In the genomic region with DNA sequence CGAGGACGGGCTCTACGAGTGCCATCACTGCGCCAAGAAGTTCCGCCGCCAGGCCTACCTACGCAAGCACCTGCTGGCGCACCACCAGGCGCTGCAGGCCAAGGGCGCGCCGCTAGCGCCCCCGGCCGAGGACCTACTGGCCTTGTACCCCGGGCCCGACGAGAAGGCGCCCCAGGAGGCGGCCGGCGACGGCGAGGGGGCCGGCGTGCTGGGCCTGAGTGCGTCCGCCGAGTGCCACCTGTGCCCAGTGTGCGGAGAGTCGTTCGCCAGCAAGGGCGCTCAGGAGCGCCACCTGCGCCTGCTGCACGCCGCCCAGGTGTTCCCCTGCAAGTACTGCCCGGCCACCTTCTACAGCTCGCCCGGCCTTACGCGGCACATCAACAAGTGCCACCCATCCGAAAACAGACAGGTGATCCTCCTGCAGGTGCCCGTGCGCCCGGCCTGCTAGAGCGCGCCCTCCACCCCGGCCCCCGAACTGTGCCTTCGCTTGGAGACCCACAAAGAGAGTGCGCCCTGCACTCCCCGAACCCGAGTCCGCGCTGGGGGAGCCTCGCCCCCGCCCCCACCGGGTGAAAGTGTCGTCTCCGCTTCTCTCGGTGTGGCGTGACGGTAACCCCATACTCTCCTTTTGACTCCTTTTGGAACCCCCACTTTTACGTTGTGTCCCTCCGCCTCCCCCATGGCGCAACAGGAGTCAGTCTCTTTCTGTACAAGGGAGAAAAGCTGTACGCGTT, we compare ENCODE assay signal across 8 cellular contexts. TPM values are rescaled to one million over a fixed set of nuclear protein-coding genes. Genes with fewer than 3 reads are reported as not detected.
DNase-seq lines count a peak whose midpoint lies in the region; ATAC-seq and TF ChIP-seq lines count a peak whose summit lies in the region.
"Had no signal": no experiment of that assay in that cellular context is flagged by ENCODE, and none has a peak within 500 bp of the region (broad histone marks: within the 10 kb centered on the region; RNA-seq: fewer than 3 reads in every experiment).

No MANE protein-coding gene starts in this region.

- H3K4me3 ChIP-seq in neuron (ENCODE audit: low read length), result peak overlapping the region; percentile 59

- H3K27me3 ChIP-seq in neuron (ENCODE audit: insufficient read depth, low read length), result peaks cover 69% of the 10 kb centered on the region

- peak; percentile 26 for TF ChIP-seq CTCF in GM12873 (IDR thresholded peaks at IDR 0.05; ENCODE audit: insufficient read depth, low read depth, low read length, missing control alignments)

- peaks cover 47% of the 10 kb centered on the region for H3K4me1 ChIP-seq in neuron (ENCODE audit: insufficient read depth, low read length)

- DNase-seq in NCI-H2171 (lab: John Stamatoyannopoulos, UW), result peak; percentile 61
- DNase-seq in cerebellar cortex (ENCODE audit: low spot score), result peak; percentile 73
- DNase-seq in HCEC 1CT, result no peak
- DNase-seq in dermis blood vessel endothelial cell, result no peak

- H3K9me3 ChIP-seq in neuron (ENCODE audit: low read length), result peaks cover 4% of the 10 kb centered on the region

- H3K36me3 ChIP-seq in neuron (ENCODE audit: insufficient read depth, low read length), result no peaks in the 10 kb centered on the region

- no peak for ATAC-seq in HG02981 (IDR thresholded peaks at IDR 0.05; ENCODE audit: unreplicated experiment)

- peak overlapping the region; percentile 9 for H2AFZ ChIP-seq in neuron (ENCODE audit: low read depth, low read length)

RNA-seq across cellular contexts. Expression of gene INSM1, which starts 1.6 kb away (rescaled TPM):
- not detected in 2 replicates for total RNA-seq in dermis blood vessel endothelial cell
- total RNA-seq: fibroblast of villous mesenchyme had no signal

Comparison
In these comparisons a context has a peak if more than half of its experiments do, and no peak if none do; other contexts are left out.
1. DNase-seq: peak in NCI-H2171 (single experiment) and cerebellar cortex (single experiment); none in HCEC 1CT (single experiment) and dermis blood vessel endothelial cell (single experiment).